10 cellular contexts compared by ENCODE assay signal in the genomic region with DNA sequence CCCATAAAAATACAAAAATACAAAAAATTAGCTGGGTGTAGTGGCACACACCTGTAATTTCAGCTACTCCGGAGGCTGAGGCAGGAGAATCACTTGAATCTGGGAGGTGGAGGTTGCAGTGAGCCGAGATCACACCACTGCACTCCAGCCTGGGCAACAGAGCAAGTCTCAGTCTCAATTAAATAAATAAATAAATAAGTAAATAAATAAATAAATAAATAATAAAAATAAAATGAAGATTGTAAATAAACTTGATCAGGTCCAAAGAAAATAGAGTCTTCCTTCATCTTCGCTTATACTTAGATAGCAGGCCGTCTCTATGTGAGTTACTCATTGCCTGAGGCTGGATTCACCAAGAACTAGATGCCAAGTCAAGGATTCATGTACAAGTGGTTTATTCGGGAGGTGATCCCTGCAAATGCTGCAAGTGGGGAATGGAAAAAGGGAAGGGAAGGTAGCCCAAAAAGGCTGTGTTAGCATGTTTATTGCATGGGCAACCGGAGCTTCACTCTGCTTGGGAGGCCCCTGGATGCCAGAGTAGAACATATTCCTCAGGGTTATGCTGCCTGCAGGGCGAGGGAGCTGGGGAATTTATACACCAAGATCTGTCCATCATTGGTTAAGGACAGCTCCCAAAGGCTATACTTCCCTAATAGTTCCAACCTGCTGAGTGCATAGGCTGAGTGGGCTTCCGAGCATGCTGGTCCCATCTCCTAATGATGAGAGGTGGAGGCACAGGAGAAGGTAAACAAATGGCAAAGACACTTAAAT. TPM values are rescaled to one million over a fixed set of nuclear protein-coding genes. Genes with fewer than 3 reads are reported as not detected.
"Had no signal": no experiment of that assay in that cellular context is flagged by ENCODE, and none has a peak within 500 bp of the region (broad histone marks: within the 10 kb centered on the region; RNA-seq: fewer than 3 reads in every experiment).

No MANE protein-coding gene starts in this region.

- ATAC-seq: HepG2 had no signal

- H3K4me2 ChIP-seq: KMS-11 had no signal

- DNase-seq: GM23248, GOT3, H7, HCEC 1CT, HFFc6, KBM-7 had no signal

- H3K4me3 ChIP-seq: GM23248 had no signal

- H3K9me3 Mint-ChIP-seq: HFFc6 had no signal

- H3K27ac ChIP-seq: GM23248, HL-60, KMS-11 had no signal

- H3K27ac Mint-ChIP-seq: HFFc6, IgD-negative memory B cell had no signal

- FAIRE-seq: HepG2 had no signal

- H3K4me3 Mint-ChIP-seq: HFFc6, IgD-negative memory B cell had no signal

- H3K9ac ChIP-seq: GM23248, KMS-11 had no signal

RNA-seq across cellular contexts. Expression of a gene that starts 16.3 kb away (rescaled TPM):
- total RNA-seq: GM23248, HepG2 had no signal
- polyA plus RNA-seq: GM23248, HepG2 had no signal
